Comparison of ENCODE assay signal across 9 cellular contexts in the genomic region with DNA sequence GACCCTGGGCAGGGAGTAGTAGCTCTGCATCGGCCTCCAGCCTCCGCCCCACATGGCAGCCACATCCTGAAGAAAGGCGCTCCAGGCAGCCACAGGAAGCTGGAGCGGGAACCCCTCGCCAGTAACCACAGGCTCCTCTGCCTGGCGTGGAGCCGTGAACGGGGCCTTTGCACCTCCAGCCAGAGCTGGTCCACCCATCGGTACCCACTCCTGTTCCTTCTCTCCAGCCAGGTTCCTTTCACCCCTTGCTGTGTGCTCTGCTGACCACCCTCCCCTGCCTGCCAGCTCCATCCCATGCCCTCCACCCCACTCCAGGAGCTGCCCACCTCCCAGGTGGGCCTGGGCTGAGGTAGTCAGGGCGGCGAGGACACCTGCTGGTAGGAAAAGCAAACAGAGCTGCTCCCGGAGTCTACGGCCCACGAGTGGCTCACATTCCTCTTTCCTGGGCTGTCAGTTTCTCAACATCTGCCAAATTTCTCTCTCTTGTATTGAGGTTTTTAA. TPM values are rescaled to one million over a fixed set of nuclear protein-coding genes. Genes with fewer than 3 reads are reported as not detected.
DNase-seq lines count a peak whose midpoint lies in the region; ATAC-seq and TF ChIP-seq lines count a peak whose summit lies in the region.
"Had no signal": no experiment of that assay in that cellular context is flagged by ENCODE, and none has a peak within 500 bp of the region (broad histone marks: within the 10 kb centered on the region; RNA-seq: fewer than 3 reads in every experiment).

No MANE protein-coding gene starts in this region.

- H3K4ac ChIP-seq in IMR-90 (ENCODE audit: low read depth, low read length), result no peak overlapping the region

- H3K27me3 ChIP-seq in IMR-90 (ENCODE audit: control insufficient read depth, insufficient read depth, low read length) (no peaks in the 10 kb centered on the region; the same call in none of the 2 replicates), subcutaneous abdominal adipose tissue (ENCODE audit: control insufficient read depth in 5 of 5, insufficient read depth in 4 of 5, low read length in 5 of 5) (no peaks in the 10 kb centered on the region)
- no peaks in the 10 kb centered on the region for H3K27me3 ChIP-seq in CD4-positive, alpha-beta memory T cell (ENCODE audit: insufficient read depth, low read length)

- BruUV-seq in IMR-90 (replicated peaks; lab: Mats Ljungman, UMichigan), result no TSS peak

- H3K9ac ChIP-seq in IMR-90 (ENCODE audit: low read depth, low read length) (no peak overlapping the region), subcutaneous abdominal adipose tissue (ENCODE audit: low read length in 5 of 5) (peak overlapping the region in 3 of 5 donors; percentile 28 to 59 (median 39))

- H2AK5ac ChIP-seq in IMR-90 (ENCODE audit: low read depth, low read length), result no peak overlapping the region

- no peak for ATAC-seq in IMR-90 (ENCODE audit: low read depth)
- no peak for ATAC-seq in activated naive CD8-positive, alpha-beta T cell treated with anti-CD3 and anti-CD28 coated beads, Interleukin-2, amount 10 ng/mL, durations not matched to agents 7 days and 5 days (ENCODE audit: low read depth)
- ATAC-seq in GM21576 (IDR thresholded peaks at IDR 0.05; ENCODE audit: unreplicated experiment), result no peak

- H3K4me3 Mint-ChIP-seq in activated naive CD8-positive, alpha-beta T cell treated with anti-CD3 and anti-CD28 coated beads, Interleukin-2, amount 10 ng/mL, durations not matched to agents 7 days and 5 days, result peak overlapping the region; percentile 37
- peak overlapping the region in 2 of 8 donors; percentile 43 to 46 for H3K4me3 Mint-ChIP-seq in CD4-positive, alpha-beta memory T cell

- no peak overlapping the region for H3K56ac ChIP-seq in IMR-90 (ENCODE audit: extremely low read depth, insufficient read depth, low read length)

- H2BK120ac ChIP-seq in IMR-90 (ENCODE audit: low read depth, low read length), result no peak overlapping the region

- H2BK20ac ChIP-seq in IMR-90 (ENCODE audit: low read depth, low read length), result no peak overlapping the region

- H2BK15ac ChIP-seq in IMR-90 (ENCODE audit: low read depth, low read length), result no peak overlapping the region

- no peak overlapping the region for H4K91ac ChIP-seq in IMR-90 (ENCODE audit: insufficient read depth, low read depth, low read length)

- peak overlapping the region; percentile 56 for H3K27ac Mint-ChIP-seq in activated naive CD8-positive, alpha-beta T cell treated with anti-CD3 and anti-CD28 coated beads, Interleukin-2, amount 10 ng/mL, durations not matched to agents 7 days and 5 days
- peak overlapping the region in 1 of 7 donors; percentile 59 for H3K27ac Mint-ChIP-seq in CD4-positive, alpha-beta memory T cell

- H2BK5ac ChIP-seq in IMR-90 (ENCODE audit: low read depth, low read length, poor library complexity, severe bottlenecking), result no peak overlapping the region

- no peak overlapping the region for H4K5ac ChIP-seq in IMR-90 (ENCODE audit: low read depth, low read length)

- no peaks in the 10 kb centered on the region for H4K20me1 ChIP-seq in IMR-90 (ENCODE audit: insufficient read depth, low read length)

- H3K18ac ChIP-seq in IMR-90 (ENCODE audit: low read depth, low read length), result no peak overlapping the region

- peak; percentile 68 for TF ChIP-seq RAD21 in IMR-90 (IDR thresholded peaks at IDR 0.05; ENCODE audit: low read length)

- H3K14ac ChIP-seq in IMR-90 (replicated peaks; ENCODE audit: low read depth, low read length), result no peak overlapping the region

- no peaks in the 10 kb centered on the region for H3K9me1 ChIP-seq in IMR-90 (ENCODE audit: insufficient read depth, low read length)

- dilution Hi-C loops in IMR-90 (cut with HindIII; ENCODE audit: low sequenced_read_pairs, unreplicated experiment), result no loop called here

- intact Hi-C loops in IMR-90 (cut with micrococcal nuclease), result no loop called here
- intact Hi-C loops in CD4-positive, alpha-beta memory T cell (cut with micrococcal nuclease), result no loop called here

- no peak overlapping the region for H3K23ac ChIP-seq in IMR-90 (ENCODE audit: low read depth, low read length)

- H3K4me1 Mint-ChIP-seq in activated naive CD8-positive, alpha-beta T cell treated with anti-CD3 and anti-CD28 coated beads, Interleukin-2, amount 10 ng/mL, durations not matched to agents 7 days and 5 days, result peaks cover 25% of the 10 kb centered on the region
- peaks cover 18 to 50% (median 34%) of the 10 kb centered on the region in 4 donors for H3K4me1 Mint-ChIP-seq in CD4-positive, alpha-beta memory T cell

- CTCF ChIA-PET in IMR-90 (lab: Yijun Ruan, JAX), result interaction anchor here (0.6 to 5.3 kb wide), 7 partner anchors 15 to 281 kb away, joined by 3 to 63 read pairs (median 5); no protein-coding TSS in a partner anchor
- CTCF ChIA-PET in CD4-positive, alpha-beta memory T cell (lab: Charles Lee; ENCODE audit: partially characterized antibody), result interaction anchor here (0.9 to 10.7 kb wide), 7 partner anchors 15 to 402 kb away, joined by 3 to 181 read pairs (median 4); no protein-coding TSS in a partner anchor

- no peak overlapping the region for H3K4me2 ChIP-seq in IMR-90 (ENCODE audit: low read depth, low read length)

- H3K9me3 ChIP-seq in IMR-90 (ENCODE audit: control insufficient read depth, insufficient read depth, low read length), result no peaks in the 10 kb centered on the region
- no peaks in the 10 kb centered on the region for H3K9me3 ChIP-seq in subcutaneous abdominal adipose tissue (ENCODE audit: control insufficient read depth in 5 of 5, low read length in 5 of 5)
- H3K9me3 ChIP-seq in CD4-positive, alpha-beta memory T cell (ENCODE audit: control insufficient read depth in 1 of 2, low read length in 2 of 2), result no peaks in the 10 kb centered on the region
- H3K9me3 ChIP-seq: SJSA1 had no signal

- H3K4me1 ChIP-seq in IMR-90 (ENCODE audit: control insufficient read depth, insufficient read depth, low read length) (peaks cover 7% of the 10 kb centered on the region; the same call in 1 of the 2 replicates), subcutaneous abdominal adipose tissue (ENCODE audit: control insufficient read depth in 5 of 5, insufficient read depth in 5 of 5, low read length in 5 of 5) (peaks cover 8 to 50% (median 49%) of the 10 kb centered on the region in 5 donors)
- H3K4me1 ChIP-seq in CD4-positive, alpha-beta memory T cell (ENCODE audit: insufficient read depth, low read length), result peaks cover 31% of the 10 kb centered on the region

- peaks cover 4% of the 10 kb centered on the region for H3K27me3 Mint-ChIP-seq in activated naive CD8-positive, alpha-beta T cell treated with anti-CD3 and anti-CD28 coated beads, Interleukin-2, amount 10 ng/mL, durations not matched to agents 7 days and 5 days
- H3K27me3 Mint-ChIP-seq in CD4-positive, alpha-beta memory T cell, result no peaks in the 10 kb centered on the region

- no peaks in the 10 kb centered on the region for H3K9me3 Mint-ChIP-seq in activated naive CD8-positive, alpha-beta T cell treated with anti-CD3 and anti-CD28 coated beads, Interleukin-2, amount 10 ng/mL, durations not matched to agents 7 days and 5 days
- peaks cover 0 to 3% (median 0%) of the 10 kb centered on the region in 8 donors for H3K9me3 Mint-ChIP-seq in CD4-positive, alpha-beta memory T cell

- no peaks in the 10 kb centered on the region for H3K79me1 ChIP-seq in IMR-90 (ENCODE audit: low read depth in 1 of 2, low read length in 2 of 2)

- peak; percentile 60 for TF ChIP-seq CTCF in IMR-90 (conservative IDR thresholded peaks at IDR 0.05; ENCODE audit: low read depth, low read length)

- H3K4me3 ChIP-seq in IMR-90 (ENCODE audit: insufficient read depth, low read depth, low read length) (no peak overlapping the region), subcutaneous abdominal adipose tissue (ENCODE audit: low read depth in 1 of 5, low read length in 5 of 5) (peak overlapping the region; percentile 32 to 77 (median 48))
- H3K4me3 ChIP-seq in CD4-positive, alpha-beta memory T cell (ENCODE audit: low read length in 2 of 2), result no peak overlapping the region
- H3K4me3 ChIP-seq: SJSA1 had no signal

- H2AK9ac ChIP-seq in IMR-90 (replicated peaks; ENCODE audit: low read depth, low read length, poor library complexity), result peak overlapping the region; percentile 30

- H2AFZ ChIP-seq in IMR-90 (replicated peaks; ENCODE audit: low read length, poor library complexity), result no peak overlapping the region

- TF ChIP-seq POLR2A in IMR-90 (IDR thresholded peaks at IDR 0.05; ENCODE audit: low read depth, low read length), result no peak

- H4K8ac ChIP-seq in IMR-90 (ENCODE audit: low read depth in 2 of 2, low read length in 2 of 2), result no peak overlapping the region

- POLR2A ChIA-PET in IMR-90 (lab: Charles Lee; ENCODE audit: unreplicated experiment), result no interaction called here
- POLR2A ChIA-PET in activated naive CD8-positive, alpha-beta T cell treated with anti-CD3 and anti-CD28 coated beads, Interleukin-2, amount 10 ng/mL, durations not matched to agents 7 days and 5 days (lab: Charles Lee), result interaction anchor here (1.0 to 1.3 kb wide), 2 partner anchors 72 to 270 kb away, joined by 3 to 4 read pairs; no protein-coding TSS in a partner anchor
- POLR2A ChIA-PET in CD4-positive, alpha-beta memory T cell (lab: Charles Lee; ENCODE audit: partially characterized antibody), result interaction anchor here (1.0 kb wide), 1 partner anchor 72 kb away, joined by 3 read pairs; no protein-coding TSS in a partner anchor

- DNase-seq in Caki2 (ENCODE audit: low read depth) (peak; percentile 4), IMR-90 (peak; percentile 38), iPS-NIHi7 (ENCODE audit: extremely low spot score) (peak; percentile 76), NCI-H510A (lab: John Stamatoyannopoulos, UW) (no peak)
- no peak for DNase-seq in activated naive CD8-positive, alpha-beta T cell treated with anti-CD3 and anti-CD28 coated beads, Interleukin-2, amount 10 ng/mL, durations not matched to agents 7 days and 5 days
- DNase-seq in CD4-positive, alpha-beta memory T cell, result no peak

- in situ Hi-C loops in Caki2 (cut with HindIII; ENCODE audit: low pct_unique_long_range_greater_than_20kb, low sequenced_read_pairs) (loop anchor here (10.0 kb wide), 1 partner anchor 264 kb away; no protein-coding TSS in a partner anchor), IMR-90 (cut with MboI; ENCODE audit: low sequenced_read_pairs) (loop anchor here (25.0 kb wide), 1 partner anchor 1083 kb away; no protein-coding TSS in a partner anchor)

- 65% methylated on average over 8 of the region's 14 CpGs; no CpG with 5 or more reads in 1 of the 2 experiments for WGBS in IMR-90 (ENCODE audit: extremely low coverage in 2 of 2, insufficient read length in 1 of 2), 2 experiments

- H3K27ac ChIP-seq in IMR-90 (ENCODE audit: insufficient read depth, low read length), result no peak overlapping the region
- H3K27ac ChIP-seq in subcutaneous abdominal adipose tissue (ENCODE audit: low read depth, low read length), result no peak overlapping the region
- H3K27ac ChIP-seq in CD4-positive, alpha-beta memory T cell (ENCODE audit: low read depth, low read length), result no peak overlapping the region
- H3K27ac ChIP-seq: SJSA1 had no signal

- H3K36me3 ChIP-seq in IMR-90 (ENCODE audit: control insufficient read depth, insufficient read depth, low read length), result no peaks in the 10 kb centered on the region
- no peaks in the 10 kb centered on the region for H3K36me3 ChIP-seq in subcutaneous abdominal adipose tissue (ENCODE audit: control insufficient read depth in 5 of 5, insufficient read depth in 5 of 5, low read length in 5 of 5)
- no peaks in the 10 kb centered on the region for H3K36me3 ChIP-seq in CD4-positive, alpha-beta memory T cell (ENCODE audit: insufficient read depth, low read length)
- H3K36me3 ChIP-seq: SJSA1 had no signal

- H3K36me3 Mint-ChIP-seq in activated naive CD8-positive, alpha-beta T cell treated with anti-CD3 and anti-CD28 coated beads, Interleukin-2, amount 10 ng/mL, durations not matched to agents 7 days and 5 days, result no peaks in the 10 kb centered on the region
- peaks cover 0 to 1% of the 10 kb centered on the region in 2 donors for H3K36me3 Mint-ChIP-seq in CD4-positive, alpha-beta memory T cell

RNA-seq across cellular contexts. Expression of gene TGFB3, which starts 2.7 kb away (rescaled TPM):
- total RNA-seq in Caki2 (2014; rRNA removed; shearing (Covaris generic); ENCODE audit: low replicate concordance), result 0.44 TPM in 1 of 2 replicates, not detected in the other
- 2.2 and 3.1 TPM in 2 replicates for total RNA-seq in IMR-90 (2012; rRNA removed)
- 3.7 and 4.3 TPM in 2 replicates for polyA plus RNA-seq in IMR-90 (2012; rRNA removed)
- polyA plus RNA-seq in IMR-90 (2012; cell fraction: cytosol; rRNA removed), result 2.1 and 3.2 TPM in 2 replicates
- 8.5 and 13.2 TPM in 2 replicates for polyA plus RNA-seq in IMR-90 (2012; cell fraction: nucleus; rRNA removed; ENCODE audit: low replicate concordance)
- total RNA-seq in activated naive CD8-positive, alpha-beta T cell treated with anti-CD3 and anti-CD28 coated beads, Interleukin-2, amount 10 ng/mL, durations not matched to agents 7 days and 5 days, result 1 to 10 TPM; 3.3 to 3.5 TPM
- total RNA-seq in CD4-positive, alpha-beta memory T cell, result 1 to 10 TPM; 6.4 to 7.2 TPM
- under 1 TPM in 1 of 2 donors, not detected in 1; 0.29 TPM for polyA plus RNA-seq in CD4-positive, alpha-beta memory T cell

RNA-seq across cellular contexts. Expression of gene IFT43, which starts 6.4 kb away (rescaled TPM):
- 45.4 and 50.4 TPM in 2 replicates for total RNA-seq in Caki2 (2014; rRNA removed; shearing (Covaris generic); ENCODE audit: low replicate concordance)
- 29.4 and 41.4 TPM in 2 replicates for total RNA-seq in IMR-90 (2012; rRNA removed)
- polyA plus RNA-seq in IMR-90 (2012; rRNA removed), result 41.4 and 43.2 TPM in 2 replicates
- 33.4 and 43.4 TPM in 2 replicates for polyA plus RNA-seq in IMR-90 (2012; cell fraction: cytosol; rRNA removed)
- 32.3 and 52.8 TPM in 2 replicates for polyA plus RNA-seq in IMR-90 (2012; cell fraction: nucleus; rRNA removed; ENCODE audit: low replicate concordance)
- 1 to 10 TPM; 8.0 to 8.2 TPM for total RNA-seq in activated naive CD8-positive, alpha-beta T cell treated with anti-CD3 and anti-CD28 coated beads, Interleukin-2, amount 10 ng/mL, durations not matched to agents 7 days and 5 days
- total RNA-seq in CD4-positive, alpha-beta memory T cell, result 10 to 100 TPM; 11.6 to 13.4 TPM
- polyA plus RNA-seq in CD4-positive, alpha-beta memory T cell, result 10 to 100 TPM; 10.5 to 30.7 TPM

Comparison
In these comparisons a context has a peak if more than half of its experiments do, and no peak if none do; other contexts are left out.
1. DNase-seq: peak in Caki2 (single experiment), IMR-90 (single experiment) and iPS-NIHi7 (single experiment); none in activated naive CD8-positive, alpha-beta T cell treated with anti-CD3 and anti-CD28 coated beads, Interleukin-2, amount 10 ng/mL, durations not matched to agents 7 days and 5 days (single experiment), CD4-positive, alpha-beta memory T cell (0 of 5) and NCI-H510A (single experiment).
2. H3K4me3 ChIP-seq: peak in subcutaneous abdominal adipose tissue (5 of 5); none in IMR-90 (single experiment) and CD4-positive, alpha-beta memory T cell (0 of 2).